Comparison of ENCODE assay signal across 8 cellular contexts in the genomic region with DNA sequence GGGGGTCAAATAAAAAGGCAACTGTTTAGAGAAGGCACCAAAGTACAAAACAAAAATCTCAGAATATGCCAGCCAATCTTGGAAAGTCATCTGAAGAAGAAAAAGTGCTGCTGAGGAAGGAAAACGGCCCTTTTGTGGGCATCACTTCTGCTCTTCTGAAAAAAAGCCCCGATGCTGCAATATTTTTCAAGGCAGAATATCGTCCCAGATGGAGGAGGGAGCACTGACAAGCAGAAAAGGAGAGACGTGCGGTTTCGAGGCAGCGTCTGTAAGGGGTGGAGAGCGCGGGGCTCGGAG. TPM values are rescaled to one million over a fixed set of nuclear protein-coding genes. Genes with fewer than 3 reads are reported as not detected.
A peak's percentile ranks its signal among the peaks of the same experiment; 100 is the strongest.
DNase-seq lines count a peak whose midpoint lies in the region; ATAC-seq, FAIRE-seq and TF ChIP-seq lines count a peak whose summit lies in the region.

No MANE protein-coding gene starts in this region.

- POLR2A ChIA-PET in GM12878 (lab: Charles Lee), result no interaction called here

- H3K4me2 ChIP-seq in GM12878 (ENCODE audit: control insufficient read depth, insufficient read depth), result peak overlapping the region; percentile 85
- peak overlapping the region; percentile 84 for H3K4me2 ChIP-seq in mesendoderm (ENCODE audit: low read length)

- WGBS in GM12878 (ENCODE audit: insufficient coverage, insufficient replicate concordance, low lambda C conversion rate, missing lambda C conversion rate), result 0% methylated on average over 9 of the region's 10 CpGs
- WGBS in mesendoderm (ENCODE audit: extremely low coverage, insufficient coverage, low lambda C conversion rate), result no CpG with 5 or more reads among the region's 10 CpGs

- H3K4ac ChIP-seq in mesendoderm (ENCODE audit: low read depth, low read length), result no peak overlapping the region

- intact Hi-C loops in GM12878 (cut with micrococcal nuclease; ENCODE audit: unreplicated experiment), result no loop called here

- H3K4me3 ChIP-seq in GM12865 (ENCODE audit: low read depth, low read length) (peak overlapping the region; percentile 55), GM12878 (peak overlapping the region; percentile 81), mesendoderm (ENCODE audit: low read length) (peak overlapping the region; percentile 81)

- TF ChIP-seq CTCF in GM12865 (IDR thresholded peaks at IDR 0.05; ENCODE audit: insufficient read depth, low read depth, low read length, missing control alignments), result no peak
- TF ChIP-seq CTCF in GM12878 (IDR thresholded peaks at IDR 0.05 in 2 of 3, conservative IDR thresholded peaks at IDR 0.05 in 1 of 3; ENCODE audit: control insufficient read depth in 2 of 3, extremely low read depth in 1 of 3, insufficient read depth in 1 of 3, low read depth in 3 of 3, low read length in 3 of 3), result no peak

- no peaks in the 10 kb centered on the region for H3K36me3 ChIP-seq in GM12878 (ENCODE audit: control insufficient read depth in 2 of 2, insufficient read depth in 2 of 2, low read length in 1 of 2)
- no peaks in the 10 kb centered on the region for H3K36me3 ChIP-seq in mesendoderm (ENCODE audit: control insufficient read depth, insufficient read depth, low read length)

- H3K9ac ChIP-seq in GM12878 (ENCODE audit: control insufficient read depth, insufficient read depth, low read length), result no peak overlapping the region
- peak overlapping the region; percentile 61 for H3K9ac ChIP-seq in mesendoderm (ENCODE audit: low read length)

- no peak overlapping the region for H3K27ac ChIP-seq in GM12878 (ENCODE audit: control insufficient read depth, insufficient read depth)
- H3K27ac ChIP-seq in mesendoderm (ENCODE audit: low read depth, low read length), result no peak overlapping the region

- H3K27me3 ChIP-seq in GM12878 (replicated peaks in 1 of 2; ENCODE audit: control insufficient read depth in 2 of 2, insufficient read depth in 2 of 2, low read length in 1 of 2) (peaks cover 0 to 3% of the 10 kb centered on the region in 2 experiments; a peak in 2 of 4 replicates), mesendoderm (ENCODE audit: insufficient read depth, low read length, poor library complexity) (no peaks in the 10 kb centered on the region)

- in situ Hi-C loops in GM12878 (cut with MboI), result no loop called here

- ATAC-seq in HG02885 (IDR thresholded peaks at IDR 0.05; ENCODE audit: poor library complexity, unreplicated experiment) (peak; percentile 9), GM12878 (no peak; the same call in 2 of the 3 replicates), HG03571 (IDR thresholded peaks at IDR 0.05; ENCODE audit: unreplicated experiment) (no peak)

- TF ChIP-seq POLR2A in GM12878 (IDR thresholded peaks at IDR 0.05; ENCODE audit: low read depth, low read length), result no peak

- H2AK5ac ChIP-seq in mesendoderm (ENCODE audit: low read length), result no peak overlapping the region

- no peaks in the 10 kb centered on the region for H4K20me1 ChIP-seq in GM12878 (ENCODE audit: control insufficient read depth, insufficient read depth)

- H4K8ac ChIP-seq in mesendoderm (ENCODE audit: low read depth, low read length), result no peak overlapping the region

- H3K56ac ChIP-seq in mesendoderm (ENCODE audit: low read length), result peak overlapping the region; percentile 94

- DNase-seq in GM12865 (ENCODE audit: low read depth) (no peak), GM12878 (ENCODE audit: low read depth, low spot score) (no peak), mesendoderm (no peak), NCI-H2171 (lab: John Stamatoyannopoulos, UW) (no peak), NCI-H2081 (lab: John Stamatoyannopoulos, UW) (no peak)
- DNase-seq in activated CD8-positive, alpha-beta memory T cell treated with anti-CD3 and anti-CD28 coated beads, Interleukin-2, amount 50 U/mL, for 48 hours, result no peak

- peak overlapping the region; percentile 79 for H3K18ac ChIP-seq in mesendoderm (ENCODE audit: low read length)

- SMC1A ChIA-PET in GM12878 (lab: Charles Lee; ENCODE audit: uncharacterized antibody, unreplicated experiment), result no interaction called here

- H2AFZ ChIP-seq in GM12878 (ENCODE audit: control insufficient read depth, low read depth, low read length), result peak overlapping the region; percentile 85

- CTCF ChIA-PET in GM12878 (lab: Yijun Ruan, JAX), result no interaction called here

- H2BK120ac ChIP-seq in mesendoderm (ENCODE audit: low read depth, low read length), result no peak overlapping the region

- no peak overlapping the region for H4K5ac ChIP-seq in mesendoderm (ENCODE audit: low read length)

- TF ChIP-seq RAD21 in GM12878 (IDR thresholded peaks at IDR 0.05; ENCODE audit: insufficient read depth, low read depth, low read length), result no peak

- no TSS peak for BruUV-seq in GM12878 (replicated peaks; lab: Mats Ljungman, UMichigan)

- RAD21 ChIA-PET in GM12878 (lab: Charles Lee; ENCODE audit: unreplicated experiment), result no interaction called here

- no peak for FAIRE-seq in GM12878 (lab: Jason Lieb, UNC)

- H3K79me2 ChIP-seq in GM12878 (ENCODE audit: control insufficient read depth, insufficient read depth, low read length) (no peaks in the 10 kb centered on the region), mesendoderm (ENCODE audit: control insufficient read depth, insufficient read depth, low read length) (no peaks in the 10 kb centered on the region)

- no peak overlapping the region for H2BK15ac ChIP-seq in mesendoderm (replicated peaks; ENCODE audit: low read depth)

- H3K79me1 ChIP-seq in mesendoderm (ENCODE audit: low read length), result peaks cover 2% of the 10 kb centered on the region

- no peaks in the 10 kb centered on the region for H3K9me3 ChIP-seq in GM12878 (replicated peaks; ENCODE audit: control insufficient read depth, insufficient read depth, low read length)

- H3K4me1 ChIP-seq in GM12878 (ENCODE audit: control insufficient read depth, insufficient read depth, low read length), result no peaks in the 10 kb centered on the region
- peaks cover 2% of the 10 kb centered on the region for H3K4me1 ChIP-seq in mesendoderm (ENCODE audit: control insufficient read depth, low read depth, low read length)

- TF ChIP-seq EP300 in GM12878 (IDR thresholded peaks at IDR 0.05; ENCODE audit: borderline replicate concordance in 1 of 2, control insufficient read depth in 1 of 2, low read depth in 2 of 2, low read length in 2 of 2), result no peak

- H3K23ac ChIP-seq in mesendoderm (ENCODE audit: low read length), result no peak overlapping the region

- no peak overlapping the region for H2BK5ac ChIP-seq in mesendoderm (ENCODE audit: low read length)

TF ChIP-seq in GM12878, 131 proteins besides CTCF, POLR2A, EP300 and RAD21:
- TF ChIP-seq ZBED1 (IDR thresholded peaks at IDR 0.05; ENCODE audit: borderline replicate concordance), result no peak
TF ChIP-seq in GM12878: peak in this region for 0.

RNA-seq across cellular contexts. Expression of gene ATRNL1, which starts 1.0 kb away (rescaled TPM):
- total RNA-seq in GM12878 (2013; cell fraction: nucleolus; rRNA removed), result 5.2 and 6.1 TPM in 2 replicates
- 0.90 and 1.5 TPM in 2 replicates for total RNA-seq in GM12878 (2014; rRNA removed)
- total RNA-seq in GM12878 (2014; rRNA removed; fragmentation: Illumina TruSeq; extraction: Trizol), result 0.18 and 0.41 TPM in 2 replicates
- total RNA-seq in GM12878 (2021), result 0.49 and 1.5 TPM in 2 replicates
- 0.88 TPM for polyA plus RNA-seq in GM12878 (2011; ENCODE audit: low read depth)
- polyA plus RNA-seq in GM12878 (2011; rRNA removed), result 0.10 and 0.48 TPM in 2 replicates
- 0.06 and 0.08 TPM in 2 replicates for polyA plus RNA-seq in GM12878 (2011; cell fraction: cytosol; rRNA removed)
- polyA plus RNA-seq in GM12878 (2011; cell fraction: nucleus; rRNA removed), result 0.15 and 0.23 TPM in 2 replicates
- 1.5 and 1.9 TPM in 2 replicates for polyA plus RNA-seq in GM12878 (2012)
- 0.22 and 0.38 TPM in 2 replicates for polyA plus RNA-seq in GM12878 (2014; fragmentation: Illumina TruSeq; extraction: Trizol)
- polyA plus RNA-seq in GM12878 (2014; fragmentation: Nextera tagmentation; extraction: Ambion mirVana), result under 1 TPM; 0.03 to 0.20 TPM
- 0.42 and 0.48 TPM in 2 replicates for polyA plus RNA-seq in GM12878 (2014; rRNA removed)
- polyA plus RNA-seq in GM12878 (2016; fragmentation: Nextera tagmentation; extraction: Ambion mirVana), result 1 to 10 TPM in 1 of 2 experiments, under 1 TPM in 1; 0.31 to 1.4 TPM
- polyA minus RNA-seq in GM12878 (2011; rRNA and poly(A)+ RNA removed), result 0.26 and 0.95 TPM in 2 replicates
- polyA minus RNA-seq in GM12878 (2011; cell fraction: cytosol; rRNA and poly(A)+ RNA removed), result not detected in 2 replicates
- polyA minus RNA-seq in GM12878 (2011; cell fraction: nucleus; rRNA and poly(A)+ RNA removed), result 1.8 and 2.1 TPM in 2 replicates
- polyA plus RNA-seq in mesendoderm (2013, experiment 1 of 2), result 5.6 TPM
- polyA plus RNA-seq in mesendoderm (2013, experiment 2 of 2), result 4.7 TPM
